8 cellular contexts compared by ENCODE assay signal in genomic region chr7:150404785-150405583, GRCh38. TPM values are rescaled to one million over a fixed set of nuclear protein-coding genes. Genes with fewer than 3 reads are reported as not detected.
A peak's percentile ranks its signal among the peaks of the same experiment; 100 is the strongest.
DNase-seq lines count a peak whose midpoint lies in the region; ATAC-seq and TF ChIP-seq lines count a peak whose summit lies in the region.

No MANE protein-coding gene starts in this region.

- WGBS in HUES64 = 2% methylated on average over 86 of the region's 86 CpGs

- H3K27me3 Mint-ChIP-seq in nephron progenitor cell (ENCODE audit: low read depth, poor library complexity) = peaks cover 17% of the 10 kb centered on the region

- peak; percentile 74 to 76 for TF ChIP-seq POLR2A in Peyer's patch (IDR thresholded peaks at IDR 0.05)

- H3K4me3 ChIP-seq in HUES64 (ENCODE audit: low read length) (peak overlapping the region; percentile 66), Peyer's patch (peak overlapping the region; percentile 60 to 74 (median 70)), fibroblast of the aortic adventitia (ENCODE audit: low read depth, low read length) (peak overlapping the region; percentile 75)

- H3K36me3 ChIP-seq in HUES64 (ENCODE audit: insufficient read depth, low read length) = peaks cover 8% of the 10 kb centered on the region
- H3K36me3 ChIP-seq in Peyer's patch = peaks cover 0 to 4% (median 0%) of the 10 kb centered on the region in 3 donors

- ATAC-seq in GM21423 (IDR thresholded peaks at IDR 0.05; ENCODE audit: unreplicated experiment) = peak; percentile 36

- no peaks in the 10 kb centered on the region for H3K9me3 Mint-ChIP-seq in nephron progenitor cell

- peak; percentile 51 for DNase-seq in DMS153 treated with DMSO at 0.1 percent for 48 hours (lab: John Stamatoyannopoulos, UW; ENCODE audit: unreplicated experiment)
- peak; percentile 83 to 95 (median 92) for DNase-seq in Peyer's patch
- DNase-seq in activated effector memory CD4-positive, alpha-beta T cell treated with Interleukin-2 at 50 U/mL for 16 hours = peak; percentile 72
- DNase-seq in fibroblast of the aortic adventitia (ENCODE audit: low read depth) = peak; percentile 86
- DNase-seq in nephron progenitor cell = peak; percentile 90
- DNase-seq in stimulated activated naive CD4-positive, alpha-beta T cell treated with Interleukin-2 at 50 U/mL for 16 hours (lab: John Stamatoyannopoulos, UW) = peak; percentile 73

- H3K36me3 Mint-ChIP-seq in nephron progenitor cell (ENCODE audit: low read depth) = peaks cover 14% of the 10 kb centered on the region

- peaks cover 79% of the 10 kb centered on the region for H3K4me1 Mint-ChIP-seq in nephron progenitor cell

- peak overlapping the region; percentile 81 for H3K9ac ChIP-seq in HUES64 (ENCODE audit: low read depth, low read length)

- TF ChIP-seq CTCF in Peyer's patch (IDR thresholded peaks at IDR 0.05) (peak in 4 of 6 experiments; percentile 11 to 39 (median 24)), fibroblast of the aortic adventitia (IDR thresholded peaks at IDR 0.05; ENCODE audit: insufficient read depth, low read length) (no peak), nephron progenitor cell (IDR thresholded peaks at IDR 0.05) (no peak)

- no peak overlapping the region for H3K27ac Mint-ChIP-seq in nephron progenitor cell

- peak overlapping the region; percentile 91 for H3K4me3 Mint-ChIP-seq in nephron progenitor cell

- H3K27ac ChIP-seq in HUES64 (ENCODE audit: low read depth, low read length) (peak overlapping the region; percentile 98), Peyer's patch (peak overlapping the region; percentile 92 to 97 (median 94))

- H3K4me1 ChIP-seq in HUES64 (ENCODE audit: insufficient read depth, low read length) = peaks cover 53% of the 10 kb centered on the region
- peaks cover 5 to 39% (median 18%) of the 10 kb centered on the region in 4 donors for H3K4me1 ChIP-seq in Peyer's patch

- H3K27me3 ChIP-seq in HUES64 (ENCODE audit: insufficient read depth, low read length) = no peaks in the 10 kb centered on the region
- H3K27me3 ChIP-seq in Peyer's patch = no peaks in the 10 kb centered on the region

- H3K9me3 ChIP-seq in HUES64 (ENCODE audit: insufficient read depth, low read depth, low read length) (no peaks in the 10 kb centered on the region), Peyer's patch (no peaks in the 10 kb centered on the region)

RNA-seq across cellular contexts. Expression of gene ZNF775, which starts 25.9 kb away (rescaled TPM):
- polyA plus RNA-seq in HUES64 (2013, experiment 1 of 2) = 12.3 TPM
- polyA plus RNA-seq in HUES64 (2013, experiment 2 of 2) = 13.2 TPM
- total RNA-seq in Peyer's patch = 1 to 10 TPM; 1.7 to 2.8 (median 2.5) TPM
- total RNA-seq in fibroblast of the aortic adventitia (ENCODE audit: low replicate concordance) = 2.8 and 4.4 TPM in 2 replicates

RNA-seq across cellular contexts. Expression of gene REPIN1, which starts 36.4 kb away (rescaled TPM):
- 78.2 TPM for polyA plus RNA-seq in HUES64 (2013, experiment 1 of 2)
- polyA plus RNA-seq in HUES64 (2013, experiment 2 of 2) = 91.5 TPM
- total RNA-seq in Peyer's patch (100 to 1,000 TPM; 138 to 209 (median 159) TPM), fibroblast of the aortic adventitia (ENCODE audit: low replicate concordance) (33.6 and 40.5 TPM in 2 replicates)

RNA-seq across cellular contexts. Expression of gene GIMAP8, which starts 45.4 kb away (rescaled TPM):
- polyA plus RNA-seq in HUES64 (2013, experiment 1 of 2) = not detected
- polyA plus RNA-seq in HUES64 (2013, experiment 2 of 2) = not detected
- total RNA-seq in Peyer's patch (10 to 100 TPM in 1 of 4 donors, 1 to 10 TPM in 2, under 1 TPM in 1; 0.88 to 19.8 (median 5.2) TPM), fibroblast of the aortic adventitia (ENCODE audit: low replicate concordance) (0.09 and 0.16 TPM in 2 replicates)

Comparison
In these comparisons a context has a peak if more than half of its experiments do, and no peak if none do; other contexts are left out.
1. Peak in every context shown above with its lines: DNase-seq, ATAC-seq, H3K4me3 ChIP-seq and H3K27ac ChIP-seq.
2. CTCF ChIP-seq: peak in Peyer's patch (4 of 6); none in fibroblast of the aortic adventitia (single experiment) and nephron progenitor cell (single experiment).